Comparison of ENCODE assay signal across 7 cellular contexts in genomic region chrX:47093860-47094259, GRCh38. TPM values are rescaled to one million over a fixed set of nuclear protein-coding genes. Genes with fewer than 3 reads are reported as not detected.
"Had no signal": no experiment of that assay in that cellular context is flagged by ENCODE, and none has a peak within 500 bp of the region (broad histone marks: within the 10 kb centered on the region; RNA-seq: fewer than 3 reads in every experiment).

No MANE protein-coding gene starts in this region.

- H3K27me3 Mint-ChIP-seq: IgD-negative memory B cell had no signal

- FAIRE-seq: HTR-8/SVneo had no signal

- H3K27ac ChIP-seq: HL-60, KMS-11 had no signal

- H3K9me3 Mint-ChIP-seq: IgD-negative memory B cell had no signal

- DNase-seq: KG1 had no signal

- H3K27ac Mint-ChIP-seq: IgD-negative memory B cell had no signal

- H3K4me3 ChIP-seq: K562 had no signal

- H3K4me3 Mint-ChIP-seq: IgD-negative memory B cell had no signal

- H3K9ac ChIP-seq: KMS-11 had no signal

- H3K4me2 ChIP-seq: KMS-11 had no signal

- H3K36me3 Mint-ChIP-seq: IgD-negative memory B cell had no signal

RNA-seq across cellular contexts. Expression of gene RGN, which starts 15.6 kb away (rescaled TPM):
- total RNA-seq: HT1080, K562 had no signal
- polyA plus RNA-seq: IgD-negative memory B cell, K562 had no signal
